Comparison of ENCODE assay signal across 19 cellular contexts in genomic region chr6:45816674-45817297, GRCh38.
DNase-seq lines count a peak whose midpoint lies in the region.
"Had no signal": no experiment of that assay in that cellular context is flagged by ENCODE, and none has a peak within 500 bp of the region (broad histone marks: within the 10 kb centered on the region; RNA-seq: fewer than 3 reads in every experiment).

No MANE protein-coding gene starts in this region.

- no peak overlapping the region for H4K12ac ChIP-seq in trophoblast cell (ENCODE audit: low read depth, low read length)

- H2AK5ac ChIP-seq in trophoblast cell (ENCODE audit: low read length), result no peak overlapping the region

- intact Hi-C loops in head of caudate nucleus (cut with DNase I), result no loop called here

- H2BK120ac ChIP-seq in trophoblast cell (ENCODE audit: insufficient read depth, low read length, poor library complexity), result no peak overlapping the region

- H2BK5ac ChIP-seq in trophoblast cell (ENCODE audit: low read depth, low read length, poor library complexity), result no peak overlapping the region

- H3K4ac ChIP-seq in trophoblast cell (ENCODE audit: low read depth, low read length), result no peak overlapping the region

- no CpG with 5 or more reads among the region's 11 CpGs for WGBS in trophoblast cell (ENCODE audit: extremely low coverage, insufficient coverage, insufficient read length)

- H3K4me2 ChIP-seq in trophoblast cell (ENCODE audit: low read length), result no peak overlapping the region

- no peaks in the 10 kb centered on the region for H3K79me1 ChIP-seq in trophoblast cell (ENCODE audit: low read length)

- H3K4me3 ChIP-seq in adipocyte (ENCODE audit: low read length), result no peak overlapping the region
- no peak overlapping the region for H3K4me3 ChIP-seq in trophoblast cell (ENCODE audit: low read depth, low read length)
- H3K4me3 ChIP-seq: HAP-1, lower lobe of right lung, tibial nerve had no signal

- no peak overlapping the region for H4K8ac ChIP-seq in trophoblast cell (ENCODE audit: low read depth, low read length)

- H3K9ac ChIP-seq in adipocyte (ENCODE audit: low read length), result no peak overlapping the region
- H3K9ac ChIP-seq in trophoblast cell (ENCODE audit: low read length), result no peak overlapping the region

- no peak overlapping the region for H3K18ac ChIP-seq in trophoblast cell (ENCODE audit: low read length)

- no peaks in the 10 kb centered on the region for H3K79me2 ChIP-seq in trophoblast cell (ENCODE audit: control insufficient read depth, insufficient read depth, low read length, poor library complexity)

- H4K91ac ChIP-seq in trophoblast cell (ENCODE audit: low read depth, low read length), result no peak overlapping the region

- DNase-seq in ELR (ENCODE audit: low read depth) (peak; percentile 61), M059J (ENCODE audit: low read depth) (peak; percentile 94), adipocyte (ENCODE audit: low read depth) (peak; percentile 61), trophoblast cell (peak; percentile 19 to 66), UCSD-AML1 (lab: John Stamatoyannopoulos, UW; ENCODE audit: unreplicated experiment) (no peak), head of caudate nucleus (no peak), DMS79 (lab: John Stamatoyannopoulos, UW) (no peak)
- DNase-seq: activated T-cell treated with anti-CD3 and anti-CD28 coated beads for 4 hours; hippocampal formation; islet precursor cell; lower lobe of right lung; NCI-H1694; NCI-H226; right cardiac atrium; stimulated activated CD4-positive, alpha-beta T cell treated with anti-CD3 and anti-CD28 coated beads, Interleukin-15, amount 100 ng/mL, for 24 hours; stimulated activated naive CD4-positive, alpha-beta T cell; SW 1271 had no signal

- H3K27me3 ChIP-seq in adipocyte (replicated peaks; ENCODE audit: control insufficient read depth, insufficient read depth, low read length), result peaks cover 1% of the 10 kb centered on the region
- H3K27me3 ChIP-seq in trophoblast cell (ENCODE audit: insufficient read depth, low read length), result no peaks in the 10 kb centered on the region
- H3K27me3 ChIP-seq: tibial nerve had no signal

- H3K4me1 ChIP-seq in adipocyte (ENCODE audit: control insufficient read depth, insufficient read depth, low read length), result no peaks in the 10 kb centered on the region
- no peaks in the 10 kb centered on the region for H3K4me1 ChIP-seq in trophoblast cell (ENCODE audit: control insufficient read depth in 1 of 2, insufficient read depth in 2 of 2, low read length in 2 of 2)
- H3K4me1 ChIP-seq: HAP-1, lower lobe of right lung had no signal

- no peaks in the 10 kb centered on the region for H3K9me3 ChIP-seq in adipocyte (ENCODE audit: control insufficient read depth, low read length)
- no peaks in the 10 kb centered on the region for H3K9me3 ChIP-seq in trophoblast cell (ENCODE audit: insufficient read depth, low read depth, low read length)
- H3K9me3 ChIP-seq: HAP-1, lower lobe of right lung, tibial nerve had no signal

- H2AFZ ChIP-seq in trophoblast cell (ENCODE audit: insufficient read depth, low read length, poor library complexity), result no peak overlapping the region

- no peak overlapping the region for H3K27ac ChIP-seq in trophoblast cell (ENCODE audit: low read depth, low read length)
- H3K27ac ChIP-seq: lower lobe of right lung, tibial nerve had no signal

- no peaks in the 10 kb centered on the region for H3K36me3 ChIP-seq in adipocyte (ENCODE audit: control insufficient read depth, insufficient read depth, low read length, severe bottlenecking)
- H3K36me3 ChIP-seq in trophoblast cell (ENCODE audit: control insufficient read depth in 1 of 2, insufficient read depth in 2 of 2, low read length in 2 of 2), result no peaks in the 10 kb centered on the region
- H3K36me3 ChIP-seq: HAP-1, lower lobe of right lung, tibial nerve had no signal

- H2BK12ac ChIP-seq in trophoblast cell (ENCODE audit: low read length), result no peak overlapping the region

- H3K14ac ChIP-seq in trophoblast cell (ENCODE audit: low read length), result no peak overlapping the region

- H3K23ac ChIP-seq in trophoblast cell (ENCODE audit: low read length), result no peak overlapping the region

Comparison
In these comparisons a context has a peak if more than half of its experiments do, and no peak if none do; other contexts are left out.
1. DNase-seq: peak in ELR (single experiment), M059J (single experiment), adipocyte (single experiment) and trophoblast cell (2 of 2); none in UCSD-AML1 (single experiment), head of caudate nucleus (0 of 42) and DMS79 (single experiment).